In genomic region chr12:50763637-50764115, GRCh38 we compare ENCODE assay signal across 8 cellular contexts. TPM values are rescaled to one million over a fixed set of nuclear protein-coding genes. Genes with fewer than 3 reads are reported as not detected.
DNase-seq lines count a peak whose midpoint lies in the region; ATAC-seq, FAIRE-seq and TF ChIP-seq lines count a peak whose summit lies in the region.

Gene ATF1, plus strand, starts transcription at chr12:50764101. Its CDS starts 16,045 bp downstream, at chr12:50780146.

- DNase-seq in BJ (ENCODE audit: low read depth), result peak; percentile 55
- DNase-seq in GM19239 (ENCODE audit: insufficient read length, low spot score), result peak; percentile 85
- peak; percentile 98 for DNase-seq in NCI-H69 (lab: John Stamatoyannopoulos, UW)
- DNase-seq in activated CD4-positive, alpha-beta T cell treated with anti-CD3 and anti-CD28 coated beads, Interleukin-2, amount 50 U/mL, for 24 hours (ENCODE audit: low read depth in 1 of 2, low spot score in 1 of 2), result peak; percentile 78 to 81
- DNase-seq in dermis microvascular lymphatic vessel endothelial cell (ENCODE audit: low read depth in 2 of 2), result peak; percentile 82 to 94
- peak; percentile 89 to 92 (median 92) for DNase-seq in right lobe of liver
- peak; percentile 90 for DNase-seq in stimulated activated CD4-positive, alpha-beta T cell treated with anti-CD3 and anti-CD28 coated beads, Interleukin-4, amount 100 ng/mL, for 24 hours

- WGBS in right lobe of liver (ENCODE audit: insufficient coverage, low coverage, low lambda C conversion rate, missing lambda C conversion rate), result 0% methylated on average over 9 of the region's 41 CpGs

- POLR2A ChIA-PET in BJ (lab: Charles Lee), result interaction anchor here (0.6 to 0.8 kb wide), 2 partner anchors 23 to 33 kb away, joined by 3 to 5 read pairs; no protein-coding TSS in a partner anchor

- intact Hi-C loops in right lobe of liver (cut with DNase I), result no loop called here

- H3K27me3 ChIP-seq in BJ (ENCODE audit: control insufficient read depth, insufficient read depth, low read length) (no peaks in the 10 kb centered on the region), right lobe of liver (no peaks in the 10 kb centered on the region)

- H3K9me3 ChIP-seq in right lobe of liver, result no peaks in the 10 kb centered on the region

- ATAC-seq in HG03457 (IDR thresholded peaks at IDR 0.05; ENCODE audit: unreplicated experiment), result peak; percentile 62
- peak; percentile 84 to 92 (median 88) for ATAC-seq in right lobe of liver

- H3K27ac ChIP-seq in right lobe of liver, result peak within 1 kb of the TSS; percentile 89 to 96 (median 92)

- H3K36me3 ChIP-seq in BJ (ENCODE audit: control insufficient read depth, insufficient read depth, low read length), result no peaks in the 10 kb centered on the region
- no peaks in the 10 kb centered on the region for H3K36me3 ChIP-seq in right lobe of liver

- TF ChIP-seq POLR2A in right lobe of liver (IDR thresholded peaks at IDR 0.05), result peak; percentile 64

- TF ChIP-seq CTCF in BJ (IDR thresholded peaks at IDR 0.05; ENCODE audit: insufficient read depth, low read depth, low read length), result no peak
- no peak for TF ChIP-seq CTCF in right lobe of liver (IDR thresholded peaks at IDR 0.05)

- CTCF ChIA-PET in BJ (lab: Yijun Ruan, JAX), result interaction anchor here (1.0 to 6.1 kb wide), 5 partner anchors 10 to 224 kb away, joined by 4 to 64 read pairs (median 7); no protein-coding TSS in a partner anchor

- H3K4me1 ChIP-seq in right lobe of liver, result peaks cover 0 to 15% (median 6%) of the 10 kb centered on the region in 4 donors

- H3K4me3 ChIP-seq in BJ (ENCODE audit: low read depth, low read length) (peak within 1 kb of the TSS; percentile 92), right lobe of liver (peak within 1 kb of the TSS; percentile 88 to 98 (median 94))

- FAIRE-seq in GM19239 (lab: Jason Lieb, UNC), result peak; percentile 88

RNA-seq across cellular contexts. Expression of gene ATF1, which starts in this region (rescaled TPM):
- 69.3 and 72.5 TPM in 2 replicates for polyA plus RNA-seq in BJ (2011; rRNA removed)
- 36.7 and 53.5 TPM in 2 replicates for polyA minus RNA-seq in BJ (2011; rRNA and poly(A)+ RNA removed)
- total RNA-seq in dermis microvascular lymphatic vessel endothelial cell (18.5 and 20.1 TPM in 2 replicates), right lobe of liver (10 to 100 TPM in 5 of 6 experiments, 1 to 10 TPM in 1; 7.3 to 19.9 (median 13.4) TPM)

Comparison
In these comparisons a context has a peak if more than half of its experiments do, and no peak if none do; other contexts are left out.
1. Peak in every context shown above with its lines: DNase-seq, ATAC-seq, H3K4me3 ChIP-seq and H3K27ac ChIP-seq.